ENCODE assay signal across 1 cellular context in the genomic region with DNA sequence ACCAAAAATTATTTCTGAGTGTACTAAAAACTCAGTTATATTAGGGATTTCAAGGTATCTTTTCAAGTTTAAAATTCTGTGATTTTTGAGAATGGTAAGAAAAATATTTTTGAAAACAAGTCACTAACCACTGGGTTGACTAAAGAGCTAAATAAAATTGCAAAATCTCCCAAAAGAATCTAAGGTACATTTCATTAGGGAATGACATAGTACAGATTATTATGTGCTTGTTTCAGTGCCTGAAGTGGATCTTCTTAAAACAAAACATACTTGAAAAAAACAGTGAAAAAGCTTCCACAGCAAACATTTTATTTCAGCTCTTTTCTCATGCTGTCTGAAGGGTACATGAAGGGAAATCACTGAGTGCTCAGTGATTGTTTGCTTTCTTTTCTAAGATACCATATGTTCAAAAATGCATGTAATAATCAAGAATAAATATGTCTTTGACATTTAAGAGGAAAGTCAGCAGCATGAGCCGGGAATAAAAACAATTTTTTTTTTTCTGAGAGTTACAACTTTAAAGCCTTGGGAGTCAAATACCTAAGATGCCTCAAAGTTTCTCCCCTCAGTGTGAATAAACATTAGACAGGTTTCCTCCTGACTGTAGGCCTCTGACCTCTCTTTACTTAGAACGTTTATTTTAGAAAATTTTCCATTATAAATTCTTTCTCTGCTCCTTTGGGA.
TF ChIP-seq lines count a peak whose summit lies in the region.

No MANE protein-coding gene starts in this region.

TF ChIP-seq in K562, 482 proteins besides CTCF, POLR2A, EP300 and RAD21 (continued from another document):
- TF ChIP-seq, protein P1, sequence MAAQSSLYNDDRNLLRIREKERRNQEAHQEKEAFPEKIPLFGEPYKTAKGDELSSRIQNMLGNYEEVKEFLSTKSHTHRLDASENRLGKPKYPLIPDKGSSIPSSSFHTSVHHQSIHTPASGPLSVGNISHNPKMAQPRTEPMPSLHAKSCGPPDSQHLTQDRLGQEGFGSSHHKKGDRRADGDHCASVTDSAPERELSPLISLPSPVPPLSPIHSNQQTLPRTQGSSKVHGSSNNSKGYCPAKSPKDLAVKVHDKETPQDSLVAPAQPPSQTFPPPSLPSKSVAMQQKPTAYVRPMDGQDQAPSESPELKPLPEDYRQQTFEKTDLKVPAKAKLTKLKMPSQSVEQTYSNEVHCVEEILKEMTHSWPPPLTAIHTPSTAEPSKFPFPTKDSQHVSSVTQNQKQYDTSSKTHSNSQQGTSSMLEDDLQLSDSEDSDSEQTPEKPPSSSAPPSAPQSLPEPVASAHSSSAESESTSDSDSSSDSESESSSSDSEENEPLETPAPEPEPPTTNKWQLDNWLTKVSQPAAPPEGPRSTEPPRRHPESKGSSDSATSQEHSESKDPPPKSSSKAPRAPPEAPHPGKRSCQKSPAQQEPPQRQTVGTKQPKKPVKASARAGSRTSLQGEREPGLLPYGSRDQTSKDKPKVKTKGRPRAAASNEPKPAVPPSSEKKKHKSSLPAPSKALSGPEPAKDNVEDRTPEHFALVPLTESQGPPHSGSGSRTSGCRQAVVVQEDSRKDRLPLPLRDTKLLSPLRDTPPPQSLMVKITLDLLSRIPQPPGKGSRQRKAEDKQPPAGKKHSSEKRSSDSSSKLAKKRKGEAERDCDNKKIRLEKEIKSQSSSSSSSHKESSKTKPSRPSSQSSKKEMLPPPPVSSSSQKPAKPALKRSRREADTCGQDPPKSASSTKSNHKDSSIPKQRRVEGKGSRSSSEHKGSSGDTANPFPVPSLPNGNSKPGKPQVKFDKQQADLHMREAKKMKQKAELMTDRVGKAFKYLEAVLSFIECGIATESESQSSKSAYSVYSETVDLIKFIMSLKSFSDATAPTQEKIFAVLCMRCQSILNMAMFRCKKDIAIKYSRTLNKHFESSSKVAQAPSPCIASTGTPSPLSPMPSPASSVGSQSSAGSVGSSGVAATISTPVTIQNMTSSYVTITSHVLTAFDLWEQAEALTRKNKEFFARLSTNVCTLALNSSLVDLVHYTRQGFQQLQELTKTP (IDR thresholded peaks at IDR 0.05; ENCODE audit: low read depth in 1 of 2, partially characterized antibody in 2 of 2), result no peak
- no peak for TF ChIP-seq ADNP (tag; IDR thresholded peaks at IDR 0.05)
